36 cellular contexts compared by ENCODE assay signal in the genomic region with DNA sequence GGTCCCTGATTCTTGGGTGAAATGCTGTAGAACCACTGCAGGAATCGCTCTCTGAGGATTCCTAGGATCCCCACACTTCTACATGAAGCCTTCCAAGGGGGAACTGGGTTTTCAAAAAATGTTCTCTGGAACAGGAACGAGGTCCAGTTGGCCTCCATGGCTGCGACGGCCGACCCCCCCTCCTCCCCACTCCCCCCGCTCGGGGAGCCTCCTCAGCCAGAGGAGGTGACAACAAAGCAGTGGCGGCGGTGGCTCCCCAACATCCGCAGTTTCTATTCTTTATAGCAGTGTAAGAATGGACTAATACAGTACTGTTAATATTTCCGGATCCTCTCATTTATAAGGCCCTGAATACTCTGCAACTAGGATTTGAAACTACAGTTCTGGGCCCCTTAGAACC.
"Had no signal": no experiment of that assay in that cellular context is flagged by ENCODE, and none has a peak within 500 bp of the region (broad histone marks: within the 10 kb centered on the region; RNA-seq: fewer than 3 reads in every experiment).

No MANE protein-coding gene starts in this region.

- H3K4me3 ChIP-seq: ascending aorta, cardiac muscle cell had no signal

- H3K9me3 ChIP-seq: ascending aorta had no signal

- H3K9me3 Mint-ChIP-seq: activated CD4-positive, alpha-beta memory T cell treated with anti-CD3 and anti-CD28 coated beads, Interleukin-2, amount 10 ng/mL, durations not matched to agents 7 days and 5 days; activated CD4-positive, alpha-beta T cell treated with anti-CD3 and anti-CD28 coated beads, Interleukin-2, amount 10 ng/mL, durations not matched to agents 7 days and 5 days; activated naive CD4-positive, alpha-beta T cell treated with anti-CD3 and anti-CD28 coated beads, Interleukin-2, amount 10 ng/mL, durations not matched to agents 7 days and 5 days; activated naive CD4-positive, alpha-beta T cell treated with anti-CD3 and anti-CD28 coated beads, Interleukin-2, amount 50 U/mL, for 24 hours; activated naive CD8-positive, alpha-beta T cell treated with anti-CD3 and anti-CD28 coated beads, Interleukin-2, amount 10 ng/mL, durations not matched to agents 7 days and 5 days; activated naive CD8-positive, alpha-beta T cell treated with anti-CD3 and anti-CD28 coated beads, Interleukin-2, amount 50 U/mL, for 24 hours; activated T-cell treated with anti-CD3 and anti-CD28 coated beads, Interleukin-2, amount 50 U/mL, for 24 hours; activated T-helper 2 cell treated with anti-CD3 and anti-CD28 coated beads, Interferon-gamma antibody, Interleukin-2, Interleukin-4, amounts not matched to agents 10 μg/mL and 5 μg/mL and 100 μg/mL, durations not matched to agents 14 hours and 24 hours and 36 hours; brain; central memory CD8-positive, alpha-beta T cell; T-helper 1 cell treated with Interleukin-12 subunit alpha and Interleukin-12 subunit beta and Interleukin-4 antibody, amounts not matched to agents 30 μg/mL and 1 μg/mL, for 36 hours; T-helper 2 cell treated with Interferon-gamma antibody and Interleukin-4, amounts not matched to agents 5 μg/mL and 100 μg/mL, for 36 hours; WTC11 had no signal

- H3K4me1 ChIP-seq: ascending aorta had no signal

- H3K27ac Mint-ChIP-seq: activated CD4-positive, alpha-beta memory T cell treated with anti-CD3 and anti-CD28 coated beads, Interleukin-2, amount 10 ng/mL, durations not matched to agents 7 days and 5 days; activated CD4-positive, alpha-beta T cell treated with anti-CD3 and anti-CD28 coated beads for 36 hours; activated CD4-positive, alpha-beta T cell treated with anti-CD3 and anti-CD28 coated beads, Interleukin-2, amount 10 ng/mL, durations not matched to agents 7 days and 5 days; activated CD8-positive, alpha-beta memory T cell treated with anti-CD3 and anti-CD28 coated beads, Interleukin-2, amount 10 ng/mL, durations not matched to agents 7 days and 5 days; activated CD8-positive, alpha-beta T cell treated with anti-CD3 and anti-CD28 coated beads, Interleukin-2, amount 10 ng/mL, durations not matched to agents 7 days and 5 days; activated naive CD4-positive, alpha-beta T cell treated with anti-CD3 and anti-CD28 coated beads, Interleukin-2, amount 10 ng/mL, durations not matched to agents 7 days and 5 days; activated naive CD4-positive, alpha-beta T cell treated with anti-CD3 and anti-CD28 coated beads, Interleukin-2, amount 50 U/mL, for 24 hours; activated naive CD8-positive, alpha-beta T cell; activated naive CD8-positive, alpha-beta T cell treated with anti-CD3 and anti-CD28 coated beads, Interleukin-2, amount 10 ng/mL, durations not matched to agents 7 days and 5 days; activated naive CD8-positive, alpha-beta T cell treated with anti-CD3 and anti-CD28 coated beads, Interleukin-2, amount 50 U/mL, for 24 hours; activated T-cell treated with anti-CD3 and anti-CD28 coated beads, Interleukin-2, amount 50 U/mL, for 24 hours; activated T-helper 2 cell treated with anti-CD3 and anti-CD28 coated beads, Interferon-gamma antibody, Interleukin-2, Interleukin-4, amounts not matched to agents 10 μg/mL and 5 μg/mL and 100 μg/mL, durations not matched to agents 14 hours and 24 hours and 36 hours; brain; T-helper 1 cell treated with Interleukin-12 subunit alpha and Interleukin-12 subunit beta and Interleukin-4 antibody, amounts not matched to agents 30 μg/mL and 1 μg/mL, for 36 hours; T-helper 2 cell treated with Interferon-gamma antibody and Interleukin-4, amounts not matched to agents 5 μg/mL and 100 μg/mL, for 36 hours; WTC11 had no signal

- H3K4me3 Mint-ChIP-seq: activated CD4-positive, alpha-beta memory T cell treated with anti-CD3 and anti-CD28 coated beads, Interleukin-2, amount 10 ng/mL, durations not matched to agents 7 days and 5 days; activated CD4-positive, alpha-beta T cell treated with anti-CD3 and anti-CD28 coated beads for 36 hours; activated CD4-positive, alpha-beta T cell treated with anti-CD3 and anti-CD28 coated beads, Interleukin-2, amount 10 ng/mL, durations not matched to agents 7 days and 5 days; activated CD8-positive, alpha-beta memory T cell treated with anti-CD3 and anti-CD28 coated beads, Interleukin-2, amount 10 ng/mL, durations not matched to agents 7 days and 5 days; activated CD8-positive, alpha-beta T cell treated with anti-CD3 and anti-CD28 coated beads, Interleukin-2, amount 10 ng/mL, durations not matched to agents 7 days and 5 days; activated naive CD4-positive, alpha-beta T cell treated with anti-CD3 and anti-CD28 coated beads, Interleukin-2, amount 10 ng/mL, durations not matched to agents 7 days and 5 days; activated naive CD4-positive, alpha-beta T cell treated with anti-CD3 and anti-CD28 coated beads, Interleukin-2, amount 50 U/mL, for 24 hours; activated naive CD8-positive, alpha-beta T cell; activated naive CD8-positive, alpha-beta T cell treated with anti-CD3 and anti-CD28 coated beads, Interleukin-2, amount 10 ng/mL, durations not matched to agents 7 days and 5 days; activated naive CD8-positive, alpha-beta T cell treated with anti-CD3 and anti-CD28 coated beads, Interleukin-2, amount 50 U/mL, for 24 hours; activated T-cell treated with anti-CD3 and anti-CD28 coated beads, Interleukin-2, amount 50 U/mL, for 24 hours; brain; central memory CD8-positive, alpha-beta T cell; T-helper 1 cell treated with Interleukin-12 subunit alpha and Interleukin-12 subunit beta and Interleukin-4 antibody, amounts not matched to agents 30 μg/mL and 1 μg/mL, for 36 hours; T-helper 2 cell treated with Interferon-gamma antibody and Interleukin-4, amounts not matched to agents 5 μg/mL and 100 μg/mL, for 36 hours; WTC11 had no signal

- H3K36me3 ChIP-seq: ascending aorta, cardiac muscle cell, WERI-Rb-1 had no signal

- H3K4me1 Mint-ChIP-seq: activated CD4-positive, alpha-beta memory T cell treated with anti-CD3 and anti-CD28 coated beads, Interleukin-2, amount 10 ng/mL, durations not matched to agents 7 days and 5 days; activated CD4-positive, alpha-beta T cell treated with anti-CD3 and anti-CD28 coated beads for 36 hours; activated CD4-positive, alpha-beta T cell treated with anti-CD3 and anti-CD28 coated beads, Interleukin-2, amount 10 ng/mL, durations not matched to agents 7 days and 5 days; activated CD8-positive, alpha-beta memory T cell treated with anti-CD3 and anti-CD28 coated beads, Interleukin-2, amount 10 ng/mL, durations not matched to agents 7 days and 5 days; activated naive CD4-positive, alpha-beta T cell treated with anti-CD3 and anti-CD28 coated beads, Interleukin-2, amount 10 ng/mL, durations not matched to agents 7 days and 5 days; activated naive CD4-positive, alpha-beta T cell treated with anti-CD3 and anti-CD28 coated beads, Interleukin-2, amount 50 U/mL, for 24 hours; activated naive CD8-positive, alpha-beta T cell treated with anti-CD3 and anti-CD28 coated beads, Interleukin-2, amount 10 ng/mL, durations not matched to agents 7 days and 5 days; activated naive CD8-positive, alpha-beta T cell treated with anti-CD3 and anti-CD28 coated beads, Interleukin-2, amount 50 U/mL, for 24 hours; central memory CD8-positive, alpha-beta T cell; WTC11 had no signal

- H3K27me3 ChIP-seq: ascending aorta, cardiac muscle cell had no signal

- H3K27me3 Mint-ChIP-seq: activated CD4-positive, alpha-beta memory T cell treated with anti-CD3 and anti-CD28 coated beads, Interleukin-2, amount 10 ng/mL, durations not matched to agents 7 days and 5 days; activated CD4-positive, alpha-beta T cell treated with anti-CD3 and anti-CD28 coated beads, Interleukin-2, amount 10 ng/mL, durations not matched to agents 7 days and 5 days; activated CD8-positive, alpha-beta memory T cell treated with anti-CD3 and anti-CD28 coated beads, Interleukin-2, amount 10 ng/mL, durations not matched to agents 7 days and 5 days; activated naive CD4-positive, alpha-beta T cell treated with anti-CD3 and anti-CD28 coated beads, Interleukin-2, amount 10 ng/mL, durations not matched to agents 7 days and 5 days; activated naive CD8-positive, alpha-beta T cell treated with anti-CD3 and anti-CD28 coated beads, Interleukin-2, amount 10 ng/mL, durations not matched to agents 7 days and 5 days; activated naive CD8-positive, alpha-beta T cell treated with anti-CD3 and anti-CD28 coated beads, Interleukin-2, amount 50 U/mL, for 24 hours; activated T-cell treated with anti-CD3 and anti-CD28 coated beads, Interleukin-2, amount 50 U/mL, for 24 hours; brain; central memory CD8-positive, alpha-beta T cell had no signal

- ATAC-seq: activated CD4-positive, alpha-beta T cell treated with anti-CD3 and anti-CD28 coated beads for 36 hours; activated CD4-positive, CD25-positive, alpha-beta regulatory T cell treated with anti-CD3 and anti-CD28 coated beads, Interleukin-2, amount 50 U/mL, for 24 hours; activated CD8-positive, alpha-beta memory T cell treated with anti-CD3 and anti-CD28 coated beads, Interleukin-2, amount 10 ng/mL, durations not matched to agents 7 days and 5 days; activated CD8-positive, alpha-beta T cell treated with anti-CD3 and anti-CD28 coated beads, Interleukin-2, amount 10 ng/mL, durations not matched to agents 7 days and 5 days; activated naive CD8-positive, alpha-beta T cell treated with anti-CD3 and anti-CD28 coated beads, Interleukin-2, amount 50 U/mL, for 24 hours; WTC11 had no signal

- H3K27ac ChIP-seq: ascending aorta, cardiac muscle cell, WERI-Rb-1 had no signal

- H3K36me3 Mint-ChIP-seq: activated CD8-positive, alpha-beta memory T cell treated with anti-CD3 and anti-CD28 coated beads, Interleukin-2, amount 10 ng/mL, durations not matched to agents 7 days and 5 days; activated naive CD4-positive, alpha-beta T cell treated with anti-CD3 and anti-CD28 coated beads, Interleukin-2, amount 10 ng/mL, durations not matched to agents 7 days and 5 days; activated naive CD4-positive, alpha-beta T cell treated with anti-CD3 and anti-CD28 coated beads, Interleukin-2, amount 50 U/mL, for 24 hours; activated naive CD8-positive, alpha-beta T cell; activated naive CD8-positive, alpha-beta T cell treated with anti-CD3 and anti-CD28 coated beads, Interleukin-2, amount 10 ng/mL, durations not matched to agents 7 days and 5 days; brain; WTC11 had no signal

- DNase-seq: activated CD4-positive, alpha-beta memory T cell treated with anti-CD3 and anti-CD28 coated beads, Interleukin-2, amount 10 ng/mL, durations not matched to agents 7 days and 5 days; activated CD4-positive, alpha-beta T cell treated with anti-CD3 and anti-CD28 coated beads for 1 hour; activated CD4-positive, alpha-beta T cell treated with anti-CD3 and anti-CD28 coated beads for 36 hours; activated CD4-positive, alpha-beta T cell treated with anti-CD3 and anti-CD28 coated beads for 48 hours; activated CD4-positive, alpha-beta T cell treated with anti-CD3 and anti-CD28 coated beads, Interleukin-2, amount 10 ng/mL, durations not matched to agents 7 days and 5 days; activated CD4-positive, alpha-beta T cell treated with anti-CD3 and anti-CD28 coated beads, Interleukin-2, amount 50 U/mL, for 48 hours; activated CD4-positive, CD25-positive, alpha-beta regulatory T cell; activated CD8-positive, alpha-beta memory T cell treated with anti-CD3 and anti-CD28 coated beads for 24 hours; activated CD8-positive, alpha-beta memory T cell treated with anti-CD3 and anti-CD28 coated beads, Interleukin-2, amount 10 ng/mL, durations not matched to agents 7 days and 5 days; activated CD8-positive, alpha-beta memory T cell treated with anti-CD3 and anti-CD28 coated beads, Interleukin-2, amount 50 U/mL, for 48 hours; activated CD8-positive, alpha-beta T cell treated with anti-CD3 and anti-CD28 coated beads, Interleukin-2, amount 10 ng/mL, durations not matched to agents 7 days and 5 days; activated effector memory CD4-positive, alpha-beta T cell treated with Interleukin-2 at 50 U/mL for 16 hours; activated gamma-delta T cell; activated naive CD4-positive, alpha-beta T cell treated with anti-CD3 and anti-CD28 coated beads, Interleukin-2, amount 10 ng/mL, durations not matched to agents 7 days and 5 days; activated naive CD4-positive, alpha-beta T cell treated with Interleukin-2 at 50 U/mL for 16 hours; activated naive CD8-positive, alpha-beta T cell treated with anti-CD3 and anti-CD28 coated beads, Interleukin-2, amount 10 ng/mL, durations not matched to agents 7 days and 5 days; activated naive CD8-positive, alpha-beta T cell treated with anti-CD3 and anti-CD28 coated beads, Interleukin-2, amount 50 U/mL, for 24 hours; activated T-cell treated with anti-CD3 and anti-CD28 coated beads, Interleukin-2, amount 50 U/mL, for 24 hours; activated T-cell treated with anti-CD3 and anti-CD28 coated beads, Interleukin-2, amount 50 U/mL, for 48 hours; amygdala; cerebellar nuclear complex; T-helper 1 cell; T-helper 2 cell; T-helper 9 cell; WERI-Rb-1 had no signal
